Comparison of ENCODE assay signal across 8 cellular contexts in genomic region chr10:42933454-42934340, GRCh38.
DNase-seq lines count a peak whose midpoint lies in the region; ATAC-seq and TF ChIP-seq lines count a peak whose summit lies in the region.

No MANE protein-coding gene starts in this region.

- H3K27me3 Mint-ChIP-seq in activated naive CD8-positive, alpha-beta T cell treated with anti-CD3 and anti-CD28 coated beads, Interleukin-2, amount 50 U/mL, for 24 hours: peaks cover 18% of the 10 kb centered on the region

- no peak for TF ChIP-seq CTCF in suprapubic skin (IDR thresholded peaks at IDR 0.05)

- peaks cover 62% of the 10 kb centered on the region for H3K27me3 ChIP-seq in suprapubic skin

- H3K9me3 ChIP-seq in suprapubic skin: no peaks in the 10 kb centered on the region

- peaks cover 12% of the 10 kb centered on the region for H3K4me1 Mint-ChIP-seq in activated naive CD8-positive, alpha-beta T cell treated with anti-CD3 and anti-CD28 coated beads, Interleukin-2, amount 50 U/mL, for 24 hours

- DNase-seq in activated CD8-positive, alpha-beta memory T cell treated with anti-CD3 and anti-CD28 coated beads for 24 hours: peak; percentile 70
- DNase-seq in activated CD8-positive, alpha-beta memory T cell treated with anti-CD3 and anti-CD28 coated beads, Interleukin-2, amount 50 U/mL, for 48 hours: no peak
- peak; percentile 15 for DNase-seq in activated naive CD8-positive, alpha-beta T cell treated with anti-CD3 and anti-CD28 coated beads, Interleukin-2, amount 50 U/mL, for 24 hours
- DNase-seq in iris pigment epithelial cell (ENCODE audit: low read depth): peak; percentile 11
- peak; percentile 53 to 78 for DNase-seq in suprapubic skin (ENCODE audit: low spot score in 2 of 2)
- no peak for DNase-seq in NCI-H1694 (lab: John Stamatoyannopoulos, UW)
- no peak for DNase-seq in foreskin melanocyte
- no peak for DNase-seq in medulla oblongata (ENCODE audit: extremely low spot score)

- no peak overlapping the region for H3K27ac Mint-ChIP-seq in activated naive CD8-positive, alpha-beta T cell treated with anti-CD3 and anti-CD28 coated beads, Interleukin-2, amount 50 U/mL, for 24 hours

- peak; percentile 51 for ATAC-seq in activated naive CD8-positive, alpha-beta T cell treated with anti-CD3 and anti-CD28 coated beads, Interleukin-2, amount 50 U/mL, for 24 hours

- H3K36me3 ChIP-seq in suprapubic skin: no peaks in the 10 kb centered on the region

- H3K36me3 Mint-ChIP-seq in activated naive CD8-positive, alpha-beta T cell treated with anti-CD3 and anti-CD28 coated beads, Interleukin-2, amount 50 U/mL, for 24 hours (ENCODE audit: low read depth): no peaks in the 10 kb centered on the region

- H3K4me3 Mint-ChIP-seq in activated naive CD8-positive, alpha-beta T cell treated with anti-CD3 and anti-CD28 coated beads, Interleukin-2, amount 50 U/mL, for 24 hours: peak overlapping the region; percentile 59

- no peak for TF ChIP-seq EP300 in suprapubic skin (IDR thresholded peaks at IDR 0.05)

- 25% methylated on average over 23 of the region's 57 CpGs for WGBS in suprapubic skin

- H3K27ac ChIP-seq in suprapubic skin: no peak overlapping the region

- peak overlapping the region; percentile 28 for H3K4me3 ChIP-seq in suprapubic skin

- peaks cover 13% of the 10 kb centered on the region for H3K4me1 ChIP-seq in suprapubic skin

- no peaks in the 10 kb centered on the region for H3K9me3 Mint-ChIP-seq in activated naive CD8-positive, alpha-beta T cell treated with anti-CD3 and anti-CD28 coated beads, Interleukin-2, amount 50 U/mL, for 24 hours

- no peak for TF ChIP-seq POLR2A in suprapubic skin (IDR thresholded peaks at IDR 0.05)

Comparison
In these comparisons a context has a peak if more than half of its experiments do, and no peak if none do; other contexts are left out.
1. DNase-seq: peak in activated CD8-positive, alpha-beta memory T cell treated with anti-CD3 and anti-CD28 coated beads for 24 hours (single experiment), activated naive CD8-positive, alpha-beta T cell treated with anti-CD3 and anti-CD28 coated beads, Interleukin-2, amount 50 U/mL, for 24 hours (single experiment), iris pigment epithelial cell (single experiment) and suprapubic skin (2 of 2); none in activated CD8-positive, alpha-beta memory T cell treated with anti-CD3 and anti-CD28 coated beads, Interleukin-2, amount 50 U/mL, for 48 hours (single experiment), NCI-H1694 (single experiment), foreskin melanocyte (single experiment) and medulla oblongata (single experiment).